In genomic region chr1:225250432-225250831, GRCh38 we compare ENCODE assay signal across 9 cellular contexts.
DNase-seq lines count a peak whose midpoint lies in the region; ATAC-seq and TF ChIP-seq lines count a peak whose summit lies in the region.
"Had no signal": no experiment of that assay in that cellular context is flagged by ENCODE, and none has a peak within 500 bp of the region (broad histone marks: within the 10 kb centered on the region; RNA-seq: fewer than 3 reads in every experiment).

No MANE protein-coding gene starts in this region.

- no peaks in the 10 kb centered on the region for H3K4me1 ChIP-seq in upper lobe of right lung

- peak; percentile 67 for ATAC-seq in GM19372 (IDR thresholded peaks at IDR 0.05; ENCODE audit: low read depth, unreplicated experiment)
- peak; percentile 92 for ATAC-seq in HG02970 (IDR thresholded peaks at IDR 0.05; ENCODE audit: low FRiP score, unreplicated experiment)
- ATAC-seq in upper lobe of right lung = peak; percentile 87
- ATAC-seq: activated T-cell treated with anti-CD3 and anti-CD28 coated beads, Interleukin-2, amount 50 U/mL, for 4 hours had no signal

- no peak overlapping the region for H3K4me3 ChIP-seq in upper lobe of right lung
- H3K4me3 ChIP-seq: coronary artery had no signal

- no peaks in the 10 kb centered on the region for H3K27me3 ChIP-seq in upper lobe of right lung

- H3K27me3 Mint-ChIP-seq in glutamatergic neuron (ENCODE audit: unreplicated experiment) = no peaks in the 10 kb centered on the region

- no peaks in the 10 kb centered on the region for H3K36me3 ChIP-seq in upper lobe of right lung

- no peaks in the 10 kb centered on the region for H3K9me3 ChIP-seq in upper lobe of right lung

- no peak overlapping the region for H3K27ac ChIP-seq in upper lobe of right lung
- H3K27ac ChIP-seq: coronary artery had no signal

- H3K4me3 Mint-ChIP-seq in glutamatergic neuron (ENCODE audit: unreplicated experiment) = no peak overlapping the region
- H3K4me3 Mint-ChIP-seq: activated T-cell treated with anti-CD3 and anti-CD28 coated beads, Interleukin-2, amount 50 U/mL, for 4 hours had no signal

- peaks cover 9% of the 10 kb centered on the region for H3K36me3 Mint-ChIP-seq in glutamatergic neuron (ENCODE audit: unreplicated experiment)

- intact Hi-C loops in upper lobe of right lung (cut with DNase I) = no loop called here

- DNase-seq in MV-4-11 (lab: John Stamatoyannopoulos, UW) (peak; percentile 97), upper lobe of right lung (no peak), T-helper 2 cell (no peak), glutamatergic neuron (no peak)
- DNase-seq in activated CD4-positive, CD25-positive, alpha-beta regulatory T cell (lab: John Stamatoyannopoulos, UW) = no peak
- DNase-seq: activated T-cell treated with anti-CD3 and anti-CD28 coated beads, Interleukin-2, amount 50 U/mL, for 4 hours had no signal

- no peaks in the 10 kb centered on the region for H3K4me1 Mint-ChIP-seq in glutamatergic neuron (ENCODE audit: low read depth, unreplicated experiment)

- H3K9me3 Mint-ChIP-seq in glutamatergic neuron (ENCODE audit: unreplicated experiment) = no peaks in the 10 kb centered on the region

- TF ChIP-seq CTCF in upper lobe of right lung (IDR thresholded peaks at IDR 0.05) (no peak), glutamatergic neuron (IDR thresholded peaks at IDR 0.05; ENCODE audit: partially characterized antibody, unreplicated experiment) (no peak)

- no peak overlapping the region for H3K27ac Mint-ChIP-seq in glutamatergic neuron (ENCODE audit: unreplicated experiment)
